In genomic region chr10:18713077-18713476, GRCh38 we compare ENCODE assay signal across 10 cellular contexts. TPM values are rescaled to one million over a fixed set of nuclear protein-coding genes. Genes with fewer than 3 reads are reported as not detected.
DNase-seq lines count a peak whose midpoint lies in the region; ATAC-seq and TF ChIP-seq lines count a peak whose summit lies in the region.
"Had no signal": no experiment of that assay in that cellular context is flagged by ENCODE, and none has a peak within 500 bp of the region (broad histone marks: within the 10 kb centered on the region; RNA-seq: fewer than 3 reads in every experiment).

No MANE protein-coding gene starts in this region.

- TF ChIP-seq CTCF in RWPE2 (IDR thresholded peaks at IDR 0.05; ENCODE audit: poor library complexity, severe bottlenecking), result no peak
- no peak for TF ChIP-seq CTCF in fibroblast of mammary gland (conservative IDR thresholded peaks at IDR 0.05; ENCODE audit: control insufficient read depth, insufficient read depth, low read depth, low read length)
- TF ChIP-seq CTCF in transverse colon (IDR thresholded peaks at IDR 0.05), result no peak

- DNase-seq in HK-2 (ENCODE audit: unreplicated experiment), result peak; percentile 14
- DNase-seq in RWPE2 (ENCODE audit: low spot score), result no peak
- DNase-seq in fibroblast of mammary gland (ENCODE audit: low read depth), result peak; percentile 95
- peak; percentile 52 for DNase-seq in superior temporal gyrus (ENCODE audit: extremely low spot score)
- DNase-seq in transverse colon, result no peak
- no peak for DNase-seq in NCI-H524 treated with DMSO at 0.1 percent for 48 hours (lab: John Stamatoyannopoulos, UW)
- DNase-seq: NCI-H2029 treated with DMSO at 0.1 percent for 48 hours had no signal

- 36 to 67% methylated on average over 5 to 6 of the region's 6 CpGs for WGBS in transverse colon (ENCODE audit: low coverage in 1 of 2), 2 donors

- H3K27ac ChIP-seq in RWPE2 (ENCODE audit: poor library complexity, severe bottlenecking), result no peak overlapping the region
- H3K27ac ChIP-seq in transverse colon, result no peak overlapping the region

- no peaks in the 10 kb centered on the region for H3K9me3 ChIP-seq in RWPE2 (ENCODE audit: severe bottlenecking)
- no peaks in the 10 kb centered on the region for H3K9me3 ChIP-seq in transverse colon

- in situ Hi-C loops in transverse colon (cut with MboI; ENCODE audit: low pct_ligation_motif_present in 1 of 4, low pct_unique_long_range_greater_than_20kb in 1 of 4, low sequenced_read_pairs in 3 of 4), result no loop called here

- intact Hi-C loops in transverse colon (cut with DNase I; ENCODE audit: low total_unique reads), result no loop called here

- H3K27me3 ChIP-seq in RWPE2 (ENCODE audit: insufficient read depth, poor library complexity, severe bottlenecking) (no peaks in the 10 kb centered on the region), transverse colon (no peaks in the 10 kb centered on the region)

- TF ChIP-seq EP300 in transverse colon (IDR thresholded peaks at IDR 0.05; ENCODE audit: low read depth), result no peak

- ATAC-seq in RWPE2 (ENCODE audit: low read depth) (peak; percentile 98), GM18867 (IDR thresholded peaks at IDR 0.05; ENCODE audit: unreplicated experiment) (no peak), HG03139 (IDR thresholded peaks at IDR 0.05; ENCODE audit: unreplicated experiment) (no peak)
- ATAC-seq: left lobe of liver had no signal

- TF ChIP-seq POLR2A in transverse colon (IDR thresholded peaks at IDR 0.05), result no peak

- H3K4me3 ChIP-seq in RWPE2 (ENCODE audit: severe bottlenecking) (no peak overlapping the region), fibroblast of mammary gland (ENCODE audit: control insufficient read depth, low read depth, low read length) (no peak overlapping the region), transverse colon (no peak overlapping the region)

- H3K36me3 ChIP-seq in RWPE2 (ENCODE audit: low read depth), result no peaks in the 10 kb centered on the region
- no peaks in the 10 kb centered on the region for H3K36me3 ChIP-seq in transverse colon

- peaks cover 5% of the 10 kb centered on the region for H3K4me1 ChIP-seq in RWPE2 (ENCODE audit: insufficient read depth, poor library complexity, severe bottlenecking)
- H3K4me1 ChIP-seq in transverse colon, result no peaks in the 10 kb centered on the region

RNA-seq across cellular contexts. Expression of gene ARL5B, which starts 53.8 kb away (rescaled TPM):
- total RNA-seq in transverse colon, result 10 to 100 TPM; 15.8 to 24.1 (median 18.7) TPM

Comparison
In these comparisons a context has a peak if more than half of its experiments do, and no peak if none do; other contexts are left out.
1. DNase-seq: peak in HK-2 (single experiment), fibroblast of mammary gland (single experiment) and superior temporal gyrus (single experiment); none in RWPE2 (single experiment), transverse colon (single experiment) and NCI-H524 treated with DMSO at 0.1 percent for 48 hours (single experiment).